8 cellular contexts compared by ENCODE assay signal in the genomic region with DNA sequence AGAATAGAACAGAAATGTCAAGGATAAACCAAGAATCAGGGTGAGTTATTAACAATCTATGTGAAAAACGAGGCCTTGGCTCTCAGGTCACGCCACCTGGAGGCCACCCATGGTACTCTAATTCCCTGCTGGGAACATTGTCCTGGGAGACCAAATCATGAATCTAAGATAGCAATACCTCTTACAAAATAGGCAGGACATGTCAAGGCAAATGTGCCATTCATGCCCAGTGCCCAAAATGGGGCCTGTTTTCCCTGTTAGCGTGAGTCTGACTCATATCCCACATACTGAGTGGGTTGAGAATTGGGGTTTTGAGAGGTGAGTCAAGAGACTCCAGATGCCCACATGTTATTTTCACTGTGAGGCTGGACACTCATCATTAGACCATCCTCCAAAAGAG.
DNase-seq lines count a peak whose midpoint lies in the region; ATAC-seq and TF ChIP-seq lines count a peak whose summit lies in the region.

No MANE protein-coding gene starts in this region.

- no peak overlapping the region for H3K27ac ChIP-seq in thoracic aorta

- no peaks in the 10 kb centered on the region for H3K4me1 Mint-ChIP-seq in activated T-helper 17 cell treated with anti-CD3 and anti-CD28 coated beads, Interleukin-2, amount 50 U/mL, for 72 hours

- no peak overlapping the region for H3K4me3 Mint-ChIP-seq in activated T-helper 17 cell treated with anti-CD3 and anti-CD28 coated beads, Interleukin-2, amount 50 U/mL, for 72 hours

- peaks cover 5% of the 10 kb centered on the region for H3K9me3 ChIP-seq in thoracic aorta

- ATAC-seq in activated T-helper 17 cell treated with anti-CD3 and anti-CD28 coated beads, Interleukin-2, amount 50 U/mL, for 72 hours (replicated peaks), result peak; percentile 98
- ATAC-seq in thoracic aorta (ENCODE audit: insufficient number of reproducible peaks, low FRiP score, low read depth) (no peak), GM21723 (IDR thresholded peaks at IDR 0.05; ENCODE audit: unreplicated experiment) (no peak)

- no peaks in the 10 kb centered on the region for H3K27me3 ChIP-seq in thoracic aorta (replicated peaks; ENCODE audit: insufficient read depth)

- H3K27ac Mint-ChIP-seq in activated T-helper 17 cell treated with anti-CD3 and anti-CD28 coated beads, Interleukin-2, amount 50 U/mL, for 72 hours, result no peak overlapping the region

- H3K9me3 Mint-ChIP-seq in activated T-helper 17 cell treated with anti-CD3 and anti-CD28 coated beads, Interleukin-2, amount 50 U/mL, for 72 hours, result peaks cover 7% of the 10 kb centered on the region

- peaks cover 14% of the 10 kb centered on the region for H3K27me3 Mint-ChIP-seq in activated T-helper 17 cell treated with anti-CD3 and anti-CD28 coated beads, Interleukin-2, amount 50 U/mL, for 72 hours

- in situ Hi-C loops in KBM-7 (cut with MboI; ENCODE audit: low pct_unique_long_range_greater_than_20kb, low sequenced_read_pairs), result no loop called here

- H3K36me3 Mint-ChIP-seq in activated T-helper 17 cell treated with anti-CD3 and anti-CD28 coated beads, Interleukin-2, amount 50 U/mL, for 72 hours (ENCODE audit: low read depth), result no peaks in the 10 kb centered on the region

- no peaks in the 10 kb centered on the region for H3K36me3 ChIP-seq in thoracic aorta

- H3K4me3 ChIP-seq in thoracic aorta, result no peak overlapping the region

- no peaks in the 10 kb centered on the region for H3K4me1 ChIP-seq in thoracic aorta (ENCODE audit: control insufficient read depth in 1 of 2, low read depth in 2 of 2)

- DNase-seq in Daoy (ENCODE audit: low read depth), result peak; percentile 91
- DNase-seq in GM19238 (ENCODE audit: insufficient read length, low spot score), result peak; percentile 5
- DNase-seq in KBM-7, result peak; percentile 43
- DNase-seq in iPS-NIHi11 (ENCODE audit: low spot score), result peak; percentile 65
- DNase-seq in thoracic aorta (ENCODE audit: low spot score), result no peak
- DNase-seq in activated effector memory CD4-positive, alpha-beta T cell treated with anti-CD3 and anti-CD28 coated beads, Interleukin-2, amount 50 U/mL, for 16 hours, result no peak

- peak; percentile 14 for TF ChIP-seq CTCF in thoracic aorta (IDR thresholded peaks at IDR 0.05)

Comparison
In these comparisons a context has a peak if more than half of its experiments do, and no peak if none do; other contexts are left out.
1. DNase-seq: peak in Daoy (single experiment), GM19238 (single experiment), KBM-7 (single experiment) and iPS-NIHi11 (single experiment); none in thoracic aorta (single experiment) and activated effector memory CD4-positive, alpha-beta T cell treated with anti-CD3 and anti-CD28 coated beads, Interleukin-2, amount 50 U/mL, for 16 hours (single experiment).